8 cellular contexts compared by ENCODE assay signal in the genomic region with DNA sequence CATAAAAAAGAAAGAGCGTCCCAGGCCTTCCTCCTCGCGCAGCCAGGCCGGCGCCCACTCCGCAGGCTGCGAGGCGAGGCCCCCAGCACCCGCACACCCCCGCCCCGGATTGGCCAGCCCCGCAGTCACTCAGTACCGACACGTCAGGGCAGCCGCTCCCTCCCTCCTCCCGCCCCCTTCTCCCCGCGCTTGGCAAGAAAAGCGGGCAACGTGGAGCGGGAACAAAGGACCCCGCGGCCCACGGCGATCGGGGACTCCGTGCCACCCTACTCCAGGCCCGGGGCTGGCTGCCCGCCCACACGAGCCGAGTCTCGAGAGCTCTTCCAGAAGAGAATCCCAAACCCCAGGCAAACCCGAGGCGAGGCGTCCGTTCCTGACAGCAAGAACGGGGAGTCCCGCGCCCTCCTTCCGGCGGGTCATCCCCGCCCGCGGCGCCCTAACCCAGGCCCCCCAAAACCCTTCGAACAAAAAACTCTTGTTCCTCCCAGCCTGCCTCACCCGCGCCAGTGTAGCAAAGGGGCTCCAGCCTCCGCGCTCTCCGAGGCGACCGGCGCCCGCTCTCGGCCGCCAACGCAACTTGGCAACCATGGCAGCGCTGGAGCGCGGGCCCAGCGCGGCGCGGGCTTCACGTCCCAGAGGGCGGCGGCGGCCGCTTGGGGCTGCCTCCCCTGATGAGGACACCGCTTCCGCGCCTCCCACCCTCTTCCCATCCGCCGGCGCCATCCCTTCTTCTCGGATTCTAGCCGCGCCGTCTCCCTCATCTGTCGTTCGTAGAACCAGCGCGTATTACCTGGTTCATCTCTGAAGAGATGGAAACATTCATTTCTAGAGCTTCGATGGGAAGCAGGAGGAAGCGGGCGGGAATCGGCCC.
DNase-seq lines count a peak whose midpoint lies in the region; ATAC-seq lines count a peak whose summit lies in the region.

No MANE protein-coding gene starts in this region.

- peak; percentile 56 for ATAC-seq in GM18868 (IDR thresholded peaks at IDR 0.05; ENCODE audit: unreplicated experiment)
- ATAC-seq in HG03108 (IDR thresholded peaks at IDR 0.05; ENCODE audit: unreplicated experiment): peak; percentile 47

- DNase-seq in AG08395 (ENCODE audit: low spot score) (peak; percentile 92), NCI-H2227 (lab: John Stamatoyannopoulos, UW; ENCODE audit: unreplicated experiment) (peak; percentile 91), cerebellar cortex (ENCODE audit: low spot score) (peak; percentile 86), kidney glomerular epithelial cell (lab: John Stamatoyannopoulos, UW) (peak; percentile 74)
- peak; percentile 91 for DNase-seq in activated CD4-positive, CD25-positive, alpha-beta regulatory T cell treated with anti-CD3 and anti-CD28 coated beads, Interleukin-2, amount 50 U/mL, for 72 hours
- peak; percentile 95 for DNase-seq in stimulated activated CD4-positive, alpha-beta T cell treated with anti-CD3 and anti-CD28 coated beads, Interleukin-15, amount 100 ng/mL, for 24 hours

Comparison
In these comparisons a context has a peak if more than half of its experiments do, and no peak if none do; other contexts are left out.
1. Peak in every context shown above with its lines: DNase-seq and ATAC-seq.